Comparison of ENCODE assay signal across 36 cellular contexts in the genomic region with DNA sequence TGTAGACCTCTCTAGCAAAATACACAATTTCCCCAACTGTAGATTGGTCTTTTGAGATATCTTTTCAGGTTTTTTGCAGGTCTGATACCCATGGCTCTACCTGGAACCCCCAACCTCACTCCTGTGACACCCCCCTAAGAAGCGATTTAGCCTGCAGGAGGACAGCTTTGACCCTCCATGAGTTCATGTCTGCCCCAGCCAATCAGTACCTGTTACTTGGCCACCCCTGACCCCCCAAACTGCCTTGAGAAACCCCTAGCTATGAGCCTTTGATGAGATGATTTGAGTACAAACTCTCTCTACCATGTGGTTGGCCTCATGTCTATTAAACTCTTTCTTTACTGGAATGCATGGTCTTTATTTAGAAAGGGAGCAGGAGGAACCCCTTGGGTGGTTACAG. TPM values are rescaled to one million over a fixed set of nuclear protein-coding genes. Genes with fewer than 3 reads are reported as not detected.
"Had no signal": no experiment of that assay in that cellular context is flagged by ENCODE, and none has a peak within 500 bp of the region (broad histone marks: within the 10 kb centered on the region; RNA-seq: fewer than 3 reads in every experiment).

No MANE protein-coding gene starts in this region.

- H3K9me3 Mint-ChIP-seq: naive thymus-derived CD8-positive, alpha-beta T cell; neural crest cell; stimulated activated memory B cell treated with anti-CD40 and anti-IgM and Interleukin-4, amounts not matched to agents 10 μg/mL and 1 μg/mL and 100 μg/mL, for 72 hours; stimulated activated naive CD8-positive, alpha-beta T cell treated with anti-CD3 and anti-CD28 coated beads, Interleukin-15, amount 100 ng/mL, for 72 hours had no signal

- H3K27ac Mint-ChIP-seq: stimulated activated memory B cell treated with anti-CD40 and anti-IgM and Interleukin-4, amounts not matched to agents 10 μg/mL and 1 μg/mL and 100 μg/mL, for 72 hours had no signal

- H3K4me3 ChIP-seq: heart right ventricle, hepatocyte, lower lobe of right lung, right atrium auricular region, right lobe of liver, smooth muscle cell, testis, tibial artery, vagina had no signal

- H3K36me3 ChIP-seq: heart right ventricle, lower lobe of right lung, right atrium auricular region, right lobe of liver, tibial artery, vagina had no signal

- H3K27me3 Mint-ChIP-seq: progenitor cell of endocrine pancreas had no signal

- H3K9me3 ChIP-seq: lower lobe of right lung, right atrium auricular region, right lobe of liver, testis, vagina had no signal

- H3K4me1 ChIP-seq: right lobe of liver, testis, tibial artery had no signal

- H3K27me3 ChIP-seq: hepatocyte, right atrium auricular region, right lobe of liver, testis, vagina had no signal

- H3K4me2 ChIP-seq: hepatocyte, smooth muscle cell had no signal

- H3K4me3 Mint-ChIP-seq: naive thymus-derived CD8-positive, alpha-beta T cell; nephron; neural crest cell; stimulated activated memory B cell treated with anti-CD40 and anti-IgM and Interleukin-4, amounts not matched to agents 10 μg/mL and 1 μg/mL and 100 μg/mL, for 72 hours; stimulated activated naive CD8-positive, alpha-beta T cell treated with anti-CD3 and anti-CD28 coated beads, Interleukin-15, amount 100 ng/mL, for 72 hours had no signal

- ATAC-seq: heart right ventricle; left cardiac atrium; left lobe of liver; lower lobe of right lung; naive thymus-derived CD8-positive, alpha-beta T cell; right lobe of liver; stimulated activated memory B cell treated with anti-CD40 and anti-IgM and Interleukin-4, amounts not matched to agents 10 μg/mL and 1 μg/mL and 100 μg/mL, for 72 hours; stimulated activated naive CD8-positive, alpha-beta T cell treated with anti-CD3 and anti-CD28 coated beads, Interleukin-15, amount 100 ng/mL, for 72 hours had no signal

- H3K79me2 ChIP-seq: hepatocyte had no signal

- H3K36me3 Mint-ChIP-seq: naive thymus-derived CD8-positive, alpha-beta T cell; stimulated activated memory B cell treated with anti-CD40 and anti-IgM and Interleukin-4, amounts not matched to agents 10 μg/mL and 1 μg/mL and 100 μg/mL, for 72 hours had no signal

- DNase-seq: heart right ventricle; kidney glomerular epithelial cell; left cardiac atrium; lower lobe of right lung; mammary epithelial cell; mesenchymal stem cell; naive thymus-derived CD8-positive, alpha-beta T cell; nucleus accumbens; right lobe of liver; stimulated activated CD4-positive, alpha-beta T cell treated with anti-CD3 and anti-CD28 coated beads, Interleukin-1b, Interleukin-23, amount 100 ng/mL, for 48 hours; stimulated activated CD4-positive, alpha-beta T cell treated with anti-CD3 and anti-CD28 coated beads, Interleukin-2, amount 100 ng/mL, for 48 hours; stimulated activated CD4-positive, alpha-beta T cell treated with anti-CD3 and anti-CD28 coated beads, Interleukin-4, amount 100 ng/mL, for 4 hours; stimulated activated CD8-positive, alpha-beta memory T cell treated with anti-CD3 and anti-CD28 coated beads, Interleukin-4, amount 100 ng/mL, for 48 hours; stimulated activated naive CD4-positive, alpha-beta T cell treated with Interleukin-2 at 50 U/mL for 16 hours; stimulated activated naive CD8-positive, alpha-beta T cell treated with anti-CD3 and anti-CD28 coated beads, Interleukin-15, amount 100 ng/mL, for 72 hours; substantia nigra; testis; tibial artery; trophoblast cell had no signal

- H2AFZ ChIP-seq: hepatocyte had no signal

- H3K27ac ChIP-seq: heart right ventricle, right atrium auricular region, right lobe of liver, testis, tibial artery, vagina had no signal

- H3K4me1 Mint-ChIP-seq: stimulated activated memory B cell treated with anti-CD40 and anti-IgM and Interleukin-4, amounts not matched to agents 10 μg/mL and 1 μg/mL and 100 μg/mL, for 72 hours; stimulated activated naive CD8-positive, alpha-beta T cell treated with anti-CD3 and anti-CD28 coated beads, Interleukin-15, amount 100 ng/mL, for 72 hours had no signal

RNA-seq across cellular contexts. Expression of gene ABO, which starts 25.7 kb away (rescaled TPM):
- total RNA-seq: mammary epithelial cell; naive thymus-derived CD8-positive, alpha-beta T cell; osteoblast; pulmonary artery endothelial cell had no signal
- polyA plus RNA-seq: keratinocyte; naive thymus-derived CD8-positive, alpha-beta T cell had no signal

RNA-seq across cellular contexts. Expression of gene OBP2B, which starts 40.3 kb away (rescaled TPM):
- total RNA-seq: hepatocyte; left cardiac atrium; left lobe of liver; liver; lower lobe of right lung; mucosa of gallbladder; naive thymus-derived CD8-positive, alpha-beta T cell; neural crest cell; osteoblast; progenitor cell of endocrine pancreas; pulmonary artery endothelial cell; renal cortical epithelial cell; right atrium auricular region; right lobe of liver; skeletal muscle tissue; smooth muscle cell; ureter; vagina had no signal
- polyA plus RNA-seq: heart right ventricle; hepatocyte; keratinocyte; liver; naive thymus-derived CD8-positive, alpha-beta T cell; smooth muscle cell had no signal
